16 cellular contexts compared by ENCODE assay signal in genomic region chr10:122331615-122332446, GRCh38. TPM values are rescaled to one million over a fixed set of nuclear protein-coding genes. Genes with fewer than 3 reads are reported as not detected.
DNase-seq lines count a peak whose midpoint lies in the region; ATAC-seq, FAIRE-seq and TF ChIP-seq lines count a peak whose summit lies in the region.
"Had no signal": no experiment of that assay in that cellular context is flagged by ENCODE, and none has a peak within 500 bp of the region (broad histone marks: within the 10 kb centered on the region; RNA-seq: fewer than 3 reads in every experiment).

No MANE protein-coding gene starts in this region.

- H3K27me3 ChIP-seq in HCT116 (ENCODE audit: insufficient read depth, low read length) (no peaks in the 10 kb centered on the region; the same call in 1 of the 2 replicates), bronchial epithelial cell (ENCODE audit: control insufficient read depth, insufficient read depth, low read length) (no peaks in the 10 kb centered on the region), PC-9 (ENCODE audit: insufficient read depth, low read depth) (no peaks in the 10 kb centered on the region)
- H3K27me3 ChIP-seq: suprapubic skin had no signal

- TF ChIP-seq POLR2A in HCT116 (IDR thresholded peaks at IDR 0.05; ENCODE audit: borderline replicate concordance, extremely low read depth, insufficient read depth, insufficient read length) = no peak

- H2AFZ ChIP-seq in HCT116 (ENCODE audit: low read depth, low read length, poor library complexity, severe bottlenecking) (peak overlapping the region; percentile 0), PC-9 (no peak overlapping the region)

- H3K9me3 ChIP-seq in HCT116 (ENCODE audit: control insufficient read depth in 1 of 2, insufficient read depth in 1 of 2, low read depth in 1 of 2, low read length in 2 of 2) = no peaks in the 10 kb centered on the region
- H3K9me3 ChIP-seq in PC-9 (ENCODE audit: insufficient read depth, low read depth) = no peaks in the 10 kb centered on the region
- H3K9me3 ChIP-seq: suprapubic skin had no signal

- no peak overlapping the region for H3K9ac ChIP-seq in HCT116 (ENCODE audit: low read length)

- H3F3A ChIP-seq in PC-9 (ENCODE audit: insufficient read depth, low read depth) = no peaks in the 10 kb centered on the region

- H3K4me3 ChIP-seq in HCT116 (replicated peaks in 1 of 2; ENCODE audit: low read depth in 1 of 2, low read length in 2 of 2) = no peak overlapping the region
- H3K4me3 ChIP-seq in bronchial epithelial cell (ENCODE audit: low read depth, low read length) = no peak overlapping the region
- H3K4me3 ChIP-seq in PC-9 = no peak overlapping the region
- H3K4me3 ChIP-seq: suprapubic skin had no signal

- no peak overlapping the region for H3K27ac ChIP-seq in HCT116 (ENCODE audit: low read depth, low read length)
- H3K27ac ChIP-seq in substantia nigra (ENCODE audit: low read depth, low read length, poor library complexity, severe bottlenecking) = peak overlapping the region; percentile 95
- H3K27ac ChIP-seq in PC-9 = no peak overlapping the region
- H3K27ac ChIP-seq: suprapubic skin had no signal

- H3K79me2 ChIP-seq in HCT116 (ENCODE audit: insufficient read depth, low read length) = no peaks in the 10 kb centered on the region
- no peaks in the 10 kb centered on the region for H3K79me2 ChIP-seq in PC-9 (ENCODE audit: low read depth)

- H3K4me2 ChIP-seq in HCT116 (ENCODE audit: low read length) = peak overlapping the region; percentile 49
- H3K4me2 ChIP-seq in PC-9 = no peak overlapping the region

- H3K9me2 ChIP-seq in HCT116 (ENCODE audit: insufficient read depth) = no peaks in the 10 kb centered on the region
- no peaks in the 10 kb centered on the region for H3K9me2 ChIP-seq in PC-9 (ENCODE audit: insufficient read depth)

- RAD21 ChIA-PET in HCT116 (lab: Charles Lee; ENCODE audit: low non-redundant PET in 1 of 2, low total read pairs in 2 of 2, uncharacterized antibody in 2 of 2, unreplicated experiment in 2 of 2) = no interaction called here

- no peak for DNase-seq in HCT116 (ENCODE audit: low read depth, low spot score)
- DNase-seq in bronchial epithelial cell (ENCODE audit: low read depth) = peak; percentile 47
- DNase-seq in left kidney (ENCODE audit: low read depth, low spot score) = peak; percentile 42
- peak in 34 of 49 donors; percentile 14 to 74 (median 42) for DNase-seq in substantia nigra (lab: John Stamatoyannopoulos, UW)
- DNase-seq in stimulated activated CD4-positive, alpha-beta T cell treated with anti-CD3 and anti-CD28 coated beads, Interleukin-1b, Interleukin-23, amount 100 ng/mL, for 48 hours = no peak
- no peak for DNase-seq in PC-9
- no peak for DNase-seq in ecto neural progenitor cell (ENCODE audit: low spot score)
- DNase-seq: activated naive CD4-positive, alpha-beta T cell treated with anti-CD3 and anti-CD28 coated beads, Interleukin-2, amount 50 U/mL, for 16 hours; DMS 273 treated with DMSO at 0.1 percent for 48 hours; foreskin fibroblast; NCI-H2081; NCI-H524; stimulated activated CD4-positive, alpha-beta T cell treated with anti-CD3 and anti-CD28 coated beads, Interleukin-12 subunit alpha, Interleukin-12 subunit beta, amount 100 ng/mL, for 4 hours had no signal

- no peak for FAIRE-seq in bronchial epithelial cell (lab: Jason Lieb, UNC)

- H3K36me3 ChIP-seq in HCT116 (ENCODE audit: control insufficient read depth in 1 of 2, insufficient read depth in 2 of 2, low read length in 2 of 2) (no peaks in the 10 kb centered on the region), bronchial epithelial cell (ENCODE audit: control insufficient read depth, insufficient read depth, low read length) (no peaks in the 10 kb centered on the region), PC-9 (ENCODE audit: low read depth) (no peaks in the 10 kb centered on the region)
- H3K36me3 ChIP-seq: suprapubic skin had no signal

- no peak for TF ChIP-seq RAD21 in HCT116 (IDR thresholded peaks at IDR 0.05; ENCODE audit: low read depth)

- intact Hi-C loops in HCT116 (cut with micrococcal nuclease) = no loop called here
- intact Hi-C loops in PC-9 (cut with micrococcal nuclease; ENCODE audit: unreplicated experiment) = no loop called here

- peak; percentile 60 for ATAC-seq in HCT116
- no peak for ATAC-seq in GM18858 (IDR thresholded peaks at IDR 0.05; ENCODE audit: unreplicated experiment)
- ATAC-seq: Panc1 had no signal

- H3K4me1 ChIP-seq in HCT116 (ENCODE audit: control insufficient read depth in 1 of 2, insufficient read depth in 2 of 2, low read length in 2 of 2) = peaks cover 0 to 15% of the 10 kb centered on the region in 2 experiments; a peak in 2 of 4 replicates
- no peaks in the 10 kb centered on the region for H3K4me1 ChIP-seq in PC-9 (replicated peaks; ENCODE audit: insufficient read depth)
- H3K4me1 ChIP-seq: suprapubic skin had no signal

- TF ChIP-seq CTCF in HCT116 (IDR thresholded peaks at IDR 0.05 in 2 of 3, conservative IDR thresholded peaks at IDR 0.05 in 1 of 3; ENCODE audit: borderline replicate concordance in 1 of 3, insufficient read depth in 1 of 3, low read depth in 2 of 3, low read length in 2 of 3) (no peak), bronchial epithelial cell (IDR thresholded peaks at IDR 0.05; ENCODE audit: insufficient read depth, low read length, severe bottlenecking) (no peak), PC-9 (conservative IDR thresholded peaks at IDR 0.05) (no peak)

- no TSS peak for BruUV-seq in HCT116 (replicated peaks; lab: Mats Ljungman, UMichigan)
- no TSS peak for BruUV-seq in PC-9 (replicated peaks; lab: Mats Ljungman, UMichigan)

- H4K20me1 ChIP-seq in HCT116 (ENCODE audit: insufficient read depth) = no peaks in the 10 kb centered on the region
- H4K20me1 ChIP-seq in PC-9 (ENCODE audit: insufficient read depth) = no peaks in the 10 kb centered on the region

- POLR2A ChIA-PET in HCT116 (lab: Charles Lee) = no interaction called here
- POLR2A ChIA-PET in PC-9 (lab: Charles Lee; ENCODE audit: unreplicated experiment) = no interaction called here

- CTCF ChIA-PET in HCT116 (lab: Charles Lee) = no interaction called here
- CTCF ChIA-PET in PC-9 (lab: Charles Lee) = no interaction called here

TF ChIP-seq in HCT116, 20 proteins besides CTCF, POLR2A, EP300 and RAD21:
- TF ChIP-seq TCF7L2 (IDR thresholded peaks at IDR 0.05; ENCODE audit: borderline replicate concordance, extremely low read depth, insufficient read depth, insufficient read length) = no peak
- peak; percentile 32; the same call in 1 of the 2 replicates for TF ChIP-seq FOSL1 (IDR thresholded peaks at IDR 0.05; ENCODE audit: low read depth)
- 0 out of 2 replicates have a peak, but pooled peaks have one; percentile 8 for TF ChIP-seq SP1 (IDR thresholded peaks at IDR 0.05; ENCODE audit: low read depth)
- TF ChIP-seq ZNF274 (IDR thresholded peaks at IDR 0.05; ENCODE audit: low read depth, low read length) = no peak
- TF ChIP-seq, protein P1, sequence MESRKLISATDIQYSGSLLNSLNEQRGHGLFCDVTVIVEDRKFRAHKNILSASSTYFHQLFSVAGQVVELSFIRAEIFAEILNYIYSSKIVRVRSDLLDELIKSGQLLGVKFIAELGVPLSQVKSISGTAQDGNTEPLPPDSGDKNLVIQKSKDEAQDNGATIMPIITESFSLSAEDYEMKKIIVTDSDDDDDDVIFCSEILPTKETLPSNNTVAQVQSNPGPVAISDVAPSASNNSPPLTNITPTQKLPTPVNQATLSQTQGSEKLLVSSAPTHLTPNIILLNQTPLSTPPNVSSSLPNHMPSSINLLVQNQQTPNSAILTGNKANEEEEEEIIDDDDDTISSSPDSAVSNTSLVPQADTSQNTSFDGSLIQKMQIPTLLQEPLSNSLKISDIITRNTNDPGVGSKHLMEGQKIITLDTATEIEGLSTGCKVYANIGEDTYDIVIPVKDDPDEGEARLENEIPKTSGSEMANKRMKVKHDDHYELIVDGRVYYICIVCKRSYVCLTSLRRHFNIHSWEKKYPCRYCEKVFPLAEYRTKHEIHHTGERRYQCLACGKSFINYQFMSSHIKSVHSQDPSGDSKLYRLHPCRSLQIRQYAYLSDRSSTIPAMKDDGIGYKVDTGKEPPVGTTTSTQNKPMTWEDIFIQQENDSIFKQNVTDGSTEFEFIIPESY (IDR thresholded peaks at IDR 0.05; ENCODE audit: extremely low read depth, insufficient replicate concordance, low read length) = peak; percentile 22

RNA-seq across cellular contexts. Expression of gene PLEKHA1, which starts 42.7 kb away (rescaled TPM):
- total RNA-seq in HCT116 (2021; ENCODE audit: unreplicated experiment) = 30.6 TPM
- 15.0 and 17.2 TPM in 2 replicates for polyA plus RNA-seq in HCT116 (2012)
- total RNA-seq in bronchial epithelial cell = 35.3 and 38.9 TPM in 2 replicates
- 33.8 and 39.9 TPM in 2 replicates for total RNA-seq in PC-9 (2021)

Comparison
In these comparisons a context has a peak if more than half of its experiments do, and no peak if none do; other contexts are left out.
1. DNase-seq: peak in bronchial epithelial cell (single experiment), left kidney (single experiment) and substantia nigra (34 of 49); none in HCT116 (single experiment), stimulated activated CD4-positive, alpha-beta T cell treated with anti-CD3 and anti-CD28 coated beads, Interleukin-1b, Interleukin-23, amount 100 ng/mL, for 48 hours (single experiment), PC-9 (0 of 2) and ecto neural progenitor cell (single experiment).